In the genomic region with DNA sequence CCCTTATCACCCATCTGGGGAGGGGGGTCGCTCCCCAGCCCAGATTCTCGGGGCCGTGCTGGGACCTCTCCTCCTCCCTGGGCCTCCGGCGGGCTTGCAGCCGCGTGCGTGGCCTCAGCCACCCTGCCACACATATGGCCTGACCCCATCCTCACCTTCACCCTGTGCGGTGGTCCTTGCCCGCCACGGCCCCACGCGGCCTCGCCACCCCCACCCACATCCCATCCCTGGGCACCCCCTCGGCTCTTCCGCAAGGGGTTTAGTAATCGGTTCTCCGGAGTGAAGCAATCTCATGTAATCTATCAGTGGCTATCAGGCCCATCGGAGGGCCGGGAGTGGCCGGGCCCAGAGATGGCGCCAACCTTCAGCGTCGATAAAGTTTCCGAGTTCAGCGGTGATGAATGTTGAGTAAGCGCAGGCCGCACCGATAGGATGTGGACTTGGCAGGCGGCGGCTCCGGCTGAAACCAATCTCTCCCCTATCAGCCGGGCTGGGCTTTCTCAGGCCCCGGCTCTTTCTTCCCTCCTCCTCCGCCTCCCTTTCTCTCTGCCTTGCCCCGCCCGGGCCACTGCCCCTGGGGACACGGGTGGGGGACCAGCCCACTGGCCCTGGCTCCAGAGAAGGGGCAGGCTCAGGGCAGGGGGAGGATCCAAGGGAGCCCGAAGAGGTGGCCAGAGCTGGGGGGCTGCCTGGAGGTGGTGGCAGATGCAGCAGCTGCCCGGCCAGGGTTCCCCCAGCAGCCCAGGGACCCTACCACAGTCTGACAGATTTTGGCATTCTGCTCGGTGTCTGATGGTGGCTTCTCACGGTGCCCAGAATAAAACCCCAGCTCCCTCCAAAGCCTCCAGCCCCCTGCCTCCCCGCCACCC, we compare ENCODE assay signal across 14 cellular contexts. TPM values are rescaled to one million over a fixed set of nuclear protein-coding genes. Genes with fewer than 3 reads are reported as not detected.
DNase-seq lines count a peak whose midpoint lies in the region; ATAC-seq and TF ChIP-seq lines count a peak whose summit lies in the region.
"Had no signal": no experiment of that assay in that cellular context is flagged by ENCODE, and none has a peak within 500 bp of the region (broad histone marks: within the 10 kb centered on the region; RNA-seq: fewer than 3 reads in every experiment).

No MANE protein-coding gene starts in this region.

- ATAC-seq in left cardiac atrium: peak; percentile 67 to 81
- ATAC-seq in HG02973 (IDR thresholded peaks at IDR 0.05; ENCODE audit: unreplicated experiment): no peak
- ATAC-seq in GM18519 (IDR thresholded peaks at IDR 0.05; ENCODE audit: low FRiP score, unreplicated experiment): no peak
- ATAC-seq: GM12878 had no signal

- H3K9me3 Mint-ChIP-seq in Caco-2 (ENCODE audit: unreplicated experiment) (no peaks in the 10 kb centered on the region), progenitor cell of endocrine pancreas (ENCODE audit: low read depth) (no peaks in the 10 kb centered on the region)

- TF ChIP-seq CTCF in Caco-2 (IDR thresholded peaks at IDR 0.05; ENCODE audit: insufficient read depth in 1 of 2, low read depth in 1 of 2, low read length in 1 of 2, severe bottlenecking in 1 of 2, unreplicated experiment in 1 of 2) (no peak), ascending aorta (IDR thresholded peaks at IDR 0.05) (no peak), progenitor cell of endocrine pancreas (IDR thresholded peaks at IDR 0.05; ENCODE audit: unreplicated experiment) (no peak)

- CTCF ChIA-PET in Caco-2 (lab: Charles Lee): no interaction called here

- H3K9me3 ChIP-seq in Caco-2 (no peaks in the 10 kb centered on the region), ascending aorta (no peaks in the 10 kb centered on the region)
- H3K9me3 ChIP-seq: transverse colon had no signal

- H3K4me3 ChIP-seq in Caco-2 (ENCODE audit: low read depth, low read length): no peak overlapping the region
- H3K4me3 ChIP-seq in ascending aorta: peak overlapping the region; percentile 20 to 44
- H3K4me3 ChIP-seq: GM12878, transverse colon had no signal

- BruUV-seq in Caco-2 (replicated peaks; lab: Mats Ljungman, UMichigan): no TSS peak

- POLR2A ChIA-PET in Caco-2 (lab: Charles Lee): no interaction called here

- no peak overlapping the region for H3K4me3 Mint-ChIP-seq in Caco-2 (ENCODE audit: unreplicated experiment)
- H3K4me3 Mint-ChIP-seq in progenitor cell of endocrine pancreas (ENCODE audit: low read depth): no peak overlapping the region
- H3K4me3 Mint-ChIP-seq: activated naive CD8-positive, alpha-beta T cell; B cell had no signal

- H3K4me1 ChIP-seq in Caco-2 (peaks cover 6% of the 10 kb centered on the region; the same call in 1 of the 2 replicates), ascending aorta (peaks cover 0 to 4% of the 10 kb centered on the region in 2 donors)
- H3K4me1 ChIP-seq: parathyroid adenoma, transverse colon had no signal

- intact Hi-C loops in Caco-2 (cut with micrococcal nuclease; ENCODE audit: unreplicated experiment): no loop called here
- intact Hi-C loops in ascending aorta (cut with DNase I): no loop called here
- intact Hi-C loops in left cardiac atrium (cut with DNase I): no loop called here

- peak overlapping the region; percentile 49 to 76 for H3K27ac ChIP-seq in ascending aorta
- H3K27ac ChIP-seq: parathyroid adenoma, transverse colon had no signal

- H3K27ac Mint-ChIP-seq in Caco-2 (ENCODE audit: unreplicated experiment) (peak overlapping the region; percentile 22), progenitor cell of endocrine pancreas (peak overlapping the region; percentile 52)
- H3K27ac Mint-ChIP-seq: B cell had no signal

- H3K27me3 Mint-ChIP-seq in Caco-2 (ENCODE audit: insufficient read depth, unreplicated experiment): no peaks in the 10 kb centered on the region
- H3K27me3 Mint-ChIP-seq in progenitor cell of endocrine pancreas: no peaks in the 10 kb centered on the region
- H3K27me3 Mint-ChIP-seq: activated naive CD8-positive, alpha-beta T cell; B cell had no signal

- H3K36me3 Mint-ChIP-seq in Caco-2 (ENCODE audit: insufficient read depth, unreplicated experiment) (peaks cover 5% of the 10 kb centered on the region), progenitor cell of endocrine pancreas (ENCODE audit: insufficient read depth) (peaks cover 2% of the 10 kb centered on the region)
- H3K36me3 Mint-ChIP-seq: activated naive CD8-positive, alpha-beta T cell had no signal

- H3K36me3 ChIP-seq in Caco-2 (ENCODE audit: control insufficient read depth, insufficient read depth, low read length) (no peaks in the 10 kb centered on the region; the same call in 1 of the 2 replicates), ascending aorta (no peaks in the 10 kb centered on the region)
- H3K36me3 ChIP-seq: transverse colon had no signal

- peaks cover 18% of the 10 kb centered on the region for H3K4me1 Mint-ChIP-seq in Caco-2 (ENCODE audit: low read depth, unreplicated experiment)
- H3K4me1 Mint-ChIP-seq in progenitor cell of endocrine pancreas (ENCODE audit: low read depth): peaks cover 26% of the 10 kb centered on the region

- no peaks in the 10 kb centered on the region for H3K27me3 ChIP-seq in Caco-2 (replicated peaks; ENCODE audit: control insufficient read depth, insufficient read depth, low read length)
- H3K27me3 ChIP-seq in ascending aorta: no peaks in the 10 kb centered on the region
- H3K27me3 ChIP-seq: transverse colon had no signal

- DNase-seq in Caco-2 (no peak), ascending aorta (ENCODE audit: low spot score in 2 of 2) (peak in 1 of 2 donors; percentile 81), left cardiac atrium (peak; percentile 90), progenitor cell of endocrine pancreas (ENCODE audit: low spot score, unreplicated experiment) (no peak), NCI-H2029 (lab: John Stamatoyannopoulos, UW) (no peak)
- DNase-seq in stimulated activated CD4-positive, alpha-beta T cell treated with anti-CD3 and anti-CD28 coated beads, Interleukin-12 subunit alpha, Interleukin-12 subunit beta, amount 100 ng/mL, for 4 hours: no peak
- DNase-seq: NCI-H1105 treated with DMSO at 0.1 percent for 48 hours, transverse colon had no signal

RNA-seq across cellular contexts. Expression of gene ZFPM1, which starts 20.8 kb away (rescaled TPM):
- 24.1 and 25.9 TPM in 2 replicates for total RNA-seq in Caco-2 (2022)
- total RNA-seq in ascending aorta: 5.5 TPM
- 10 to 100 TPM in 1 of 2 donors, 1 to 10 TPM in 1; 7.0 to 11.5 TPM for total RNA-seq in left cardiac atrium
- 88.5 and 90.6 TPM in 2 replicates for total RNA-seq in progenitor cell of endocrine pancreas

Comparison
In these comparisons a context has a peak if more than half of its experiments do, and no peak if none do; other contexts are left out.
1. ATAC-seq: peak in left cardiac atrium (2 of 2); none in HG02973 (single experiment) and GM18519 (single experiment).